ENCODE assay signal across 8 cellular contexts in the genomic region with DNA sequence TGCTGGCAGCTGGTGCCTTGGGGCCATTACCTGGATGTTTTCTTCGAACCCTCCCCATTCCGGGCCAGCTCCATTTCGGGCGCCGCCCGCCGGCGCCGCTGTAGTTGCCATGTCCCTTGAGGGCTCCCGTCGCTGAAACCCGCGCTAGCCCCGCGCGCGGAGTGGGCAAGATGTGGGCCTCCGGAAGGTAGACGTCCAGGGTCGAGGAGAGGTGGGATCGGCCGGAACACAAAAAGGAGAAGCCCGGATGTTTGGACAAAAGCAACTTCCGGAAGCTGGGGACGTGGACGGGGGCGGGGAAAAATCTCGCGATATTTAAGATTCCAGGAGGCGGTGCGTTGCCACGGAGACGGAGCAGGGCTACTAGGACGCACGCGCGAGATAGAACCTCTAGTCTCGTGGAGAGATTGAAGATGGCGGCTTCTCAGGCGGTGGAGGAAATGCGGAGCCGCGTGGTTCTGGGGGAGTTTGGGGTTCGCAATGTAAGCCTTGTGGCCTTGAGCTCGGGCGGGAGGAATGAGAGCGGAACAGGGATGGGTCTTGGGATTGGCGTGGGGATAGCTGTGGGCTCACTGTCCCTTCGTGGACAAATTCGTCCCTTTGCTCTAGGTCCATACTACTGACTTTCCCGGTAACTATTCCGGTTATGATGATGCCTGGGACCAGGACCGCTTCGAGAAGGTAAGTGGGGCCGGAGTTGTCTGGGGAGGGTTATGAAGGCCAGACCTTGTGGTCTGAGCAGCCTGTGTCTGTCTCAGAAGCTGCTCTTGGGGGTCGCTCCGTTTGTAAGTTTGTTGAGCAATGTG.
DNase-seq lines count a peak whose midpoint lies in the region; ATAC-seq and TF ChIP-seq lines count a peak whose summit lies in the region.

Gene POLR1C (plus strand): TSS at position 393 of the 806 bp plus-strand sequence. CDS start 21 bp downstream, at position 414.
Gene YIPF3 (minus strand): TSS at position 230 of the 806 bp plus-strand sequence. CDS start 119 bp downstream, at position 111.

- peaks cover 50 to 62% of the 10 kb centered on the region in 2 donors for H3K36me3 ChIP-seq in mucosa of rectum (ENCODE audit: control insufficient read depth in 2 of 2, insufficient read depth in 2 of 2, low read length in 2 of 2)

- DNase-seq in DMS153 (lab: John Stamatoyannopoulos, UW) (peak; percentile 96), OCI-M2 (lab: John Stamatoyannopoulos, UW; ENCODE audit: unreplicated experiment) (peak; percentile 90), activated T-cell treated with anti-CD3 and anti-CD28 coated beads for 4 hours (peak; percentile 97), erythroblast (lab: John Stamatoyannopoulos, UW) (peak; percentile 98 to 99)
- peak; percentile 98 for DNase-seq in stimulated activated CD8-positive, alpha-beta memory T cell treated with anti-CD3 and anti-CD28 coated beads, Interleukin-4, amount 100 ng/mL, for 48 hours

- peak within 1 kb of the TSS; percentile 85 to 94 for H3K9ac ChIP-seq in mucosa of rectum (ENCODE audit: low read depth in 1 of 2, low read length in 2 of 2)

- H3K4me1 ChIP-seq in mucosa of rectum (ENCODE audit: control insufficient read depth in 2 of 2, insufficient read depth in 2 of 2, low read length in 2 of 2): peaks cover 21 to 23% of the 10 kb centered on the region in 2 donors

- peak; percentile 83 for ATAC-seq in GM21576 (IDR thresholded peaks at IDR 0.05; ENCODE audit: unreplicated experiment)

- no peak; the same call in 1 of the 2 replicates for TF ChIP-seq EP300 in Ishikawa (IDR thresholded peaks at IDR 0.05; ENCODE audit: borderline replicate concordance)

- H3K9me3 ChIP-seq in mucosa of rectum (ENCODE audit: control insufficient read depth in 2 of 2, low read length in 2 of 2): no peaks in the 10 kb centered on the region

- no peak for TF ChIP-seq RAD21 in Ishikawa (IDR thresholded peaks at IDR 0.05; ENCODE audit: low read depth)

- peak; percentile 88 for TF ChIP-seq POLR2A in erythroblast (IDR thresholded peaks at IDR 0.05; ENCODE audit: low read length)

- H3K27ac ChIP-seq in mucosa of rectum (ENCODE audit: low read depth in 2 of 2, low read length in 2 of 2): peak within 1 kb of the TSS; percentile 85 to 88

- H3K27me3 ChIP-seq in mucosa of rectum (ENCODE audit: control insufficient read depth in 2 of 2, insufficient read depth in 2 of 2, low read length in 2 of 2): no peaks in the 10 kb centered on the region

- peak within 1 kb of the TSS; percentile 86 to 97 for H3K4me3 ChIP-seq in mucosa of rectum (ENCODE audit: low read length in 2 of 2)

TF ChIP-seq in Ishikawa, 13 proteins besides CTCF, POLR2A, EP300 and RAD21:
- TF ChIP-seq TEAD4 (IDR thresholded peaks at IDR 0.05) (peak; percentile 49), EGR1 (IDR thresholded peaks at IDR 0.05) (peak; percentile 86), TCF12 (IDR thresholded peaks at IDR 0.05; ENCODE audit: low read depth) (peak; percentile 61), NFIC (IDR thresholded peaks at IDR 0.05) (no peak), CEBPB (IDR thresholded peaks at IDR 0.05) (peak; percentile 19; the same call in 1 of the 2 replicates), TAF1 (IDR thresholded peaks at IDR 0.05; ENCODE audit: low read depth) (peak; percentile 89), FOXM1 (IDR thresholded peaks at IDR 0.05; ENCODE audit: borderline replicate concordance, low read depth) (peak; percentile 58; the same call in 1 of the 2 replicates), YY1 (IDR thresholded peaks at IDR 0.05; ENCODE audit: low read depth) (peak; percentile 91), ZBTB7A (IDR thresholded peaks at IDR 0.05; ENCODE audit: low read depth) (no peak), USF1 (IDR thresholded peaks at IDR 0.05) (peak; percentile 49), CREB1 (IDR thresholded peaks at IDR 0.05; ENCODE audit: low read depth) (peak; percentile 50; the same call in 1 of the 2 replicates)
- TF ChIP-seq, protein P1, sequence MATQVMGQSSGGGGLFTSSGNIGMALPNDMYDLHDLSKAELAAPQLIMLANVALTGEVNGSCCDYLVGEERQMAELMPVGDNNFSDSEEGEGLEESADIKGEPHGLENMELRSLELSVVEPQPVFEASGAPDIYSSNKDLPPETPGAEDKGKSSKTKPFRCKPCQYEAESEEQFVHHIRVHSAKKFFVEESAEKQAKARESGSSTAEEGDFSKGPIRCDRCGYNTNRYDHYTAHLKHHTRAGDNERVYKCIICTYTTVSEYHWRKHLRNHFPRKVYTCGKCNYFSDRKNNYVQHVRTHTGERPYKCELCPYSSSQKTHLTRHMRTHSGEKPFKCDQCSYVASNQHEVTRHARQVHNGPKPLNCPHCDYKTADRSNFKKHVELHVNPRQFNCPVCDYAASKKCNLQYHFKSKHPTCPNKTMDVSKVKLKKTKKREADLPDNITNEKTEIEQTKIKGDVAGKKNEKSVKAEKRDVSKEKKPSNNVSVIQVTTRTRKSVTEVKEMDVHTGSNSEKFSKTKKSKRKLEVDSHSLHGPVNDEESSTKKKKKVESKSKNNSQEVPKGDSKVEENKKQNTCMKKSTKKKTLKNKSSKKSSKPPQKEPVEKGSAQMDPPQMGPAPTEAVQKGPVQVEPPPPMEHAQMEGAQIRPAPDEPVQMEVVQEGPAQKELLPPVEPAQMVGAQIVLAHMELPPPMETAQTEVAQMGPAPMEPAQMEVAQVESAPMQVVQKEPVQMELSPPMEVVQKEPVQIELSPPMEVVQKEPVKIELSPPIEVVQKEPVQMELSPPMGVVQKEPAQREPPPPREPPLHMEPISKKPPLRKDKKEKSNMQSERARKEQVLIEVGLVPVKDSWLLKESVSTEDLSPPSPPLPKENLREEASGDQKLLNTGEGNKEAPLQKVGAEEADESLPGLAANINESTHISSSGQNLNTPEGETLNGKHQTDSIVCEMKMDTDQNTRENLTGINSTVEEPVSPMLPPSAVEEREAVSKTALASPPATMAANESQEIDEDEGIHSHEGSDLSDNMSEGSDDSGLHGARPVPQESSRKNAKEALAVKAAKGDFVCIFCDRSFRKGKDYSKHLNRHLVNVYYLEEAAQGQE (IDR thresholded peaks at IDR 0.05; ENCODE audit: low read depth): peak; percentile 33; the same call in 1 of the 2 replicates
- TF ChIP-seq, protein P2, sequence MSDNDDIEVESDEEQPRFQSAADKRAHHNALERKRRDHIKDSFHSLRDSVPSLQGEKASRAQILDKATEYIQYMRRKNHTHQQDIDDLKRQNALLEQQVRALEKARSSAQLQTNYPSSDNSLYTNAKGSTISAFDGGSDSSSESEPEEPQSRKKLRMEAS (IDR thresholded peaks at IDR 0.05): peak; percentile 95

Comparison
In these comparisons a context has a peak if more than half of its experiments do, and no peak if none do; other contexts are left out.
1. Peak in every context shown above with its lines: DNase-seq, ATAC-seq, H3K4me3 ChIP-seq and H3K27ac ChIP-seq.